Comparison of ENCODE assay signal across 2 cellular contexts in the genomic region with DNA sequence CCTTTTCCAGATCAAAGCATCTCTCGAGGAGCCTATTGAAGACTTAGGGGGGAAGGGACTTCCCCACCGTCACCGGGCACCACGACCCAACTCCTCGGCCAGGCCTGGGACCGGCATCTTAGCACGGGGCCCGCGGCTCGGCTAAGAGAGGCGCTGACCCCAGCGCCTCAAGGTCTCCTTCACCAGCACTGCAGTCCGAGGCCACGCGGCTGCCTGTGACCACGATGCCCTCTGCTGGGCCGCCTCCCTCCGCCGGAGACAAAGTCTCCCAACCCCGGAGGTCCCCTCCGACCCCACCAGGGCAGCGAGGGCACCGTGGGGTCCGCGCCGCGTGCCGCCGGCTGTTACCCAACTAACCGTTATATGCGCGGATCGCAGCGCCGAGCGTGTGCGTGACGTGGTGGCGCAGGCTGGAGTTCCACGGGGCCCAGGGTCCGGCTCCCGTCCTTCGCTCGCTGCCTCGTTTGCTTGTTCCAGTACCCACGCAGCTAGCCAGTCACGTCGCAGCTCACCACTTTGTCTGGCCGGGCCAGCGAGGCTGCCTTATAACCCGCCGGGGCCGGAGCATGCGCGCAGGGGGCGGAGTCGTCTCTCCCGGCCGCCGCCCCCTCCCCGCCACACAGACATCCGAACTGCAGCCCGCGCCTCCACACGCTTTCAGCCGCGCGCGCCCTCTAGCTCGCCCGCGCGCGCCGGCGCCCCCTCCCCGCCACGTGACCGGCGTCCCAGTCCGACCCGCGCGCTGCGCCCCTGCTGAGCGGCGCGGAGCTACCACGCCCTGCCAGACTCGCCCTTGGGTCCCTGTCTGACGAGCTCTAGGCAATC.
A peak's percentile ranks its signal among the peaks of the same experiment; 100 is the strongest.
TF ChIP-seq lines count a peak whose summit lies in the region.

A gene with protein sequence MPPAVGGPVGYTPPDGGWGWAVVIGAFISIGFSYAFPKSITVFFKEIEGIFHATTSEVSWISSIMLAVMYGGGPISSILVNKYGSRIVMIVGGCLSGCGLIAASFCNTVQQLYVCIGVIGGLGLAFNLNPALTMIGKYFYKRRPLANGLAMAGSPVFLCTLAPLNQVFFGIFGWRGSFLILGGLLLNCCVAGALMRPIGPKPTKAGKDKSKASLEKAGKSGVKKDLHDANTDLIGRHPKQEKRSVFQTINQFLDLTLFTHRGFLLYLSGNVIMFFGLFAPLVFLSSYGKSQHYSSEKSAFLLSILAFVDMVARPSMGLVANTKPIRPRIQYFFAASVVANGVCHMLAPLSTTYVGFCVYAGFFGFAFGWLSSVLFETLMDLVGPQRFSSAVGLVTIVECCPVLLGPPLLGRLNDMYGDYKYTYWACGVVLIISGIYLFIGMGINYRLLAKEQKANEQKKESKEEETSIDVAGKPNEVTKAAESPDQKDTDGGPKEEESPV (minus strand): TSS at position 519 of the 825 bp plus-strand sequence. CDS start 26,888 bp downstream, outside the sequence.

TF ChIP-seq in A549, 52 proteins besides CTCF, POLR2A, EP300 and RAD21 (continued from another document):
- TF ChIP-seq, protein P1, sequence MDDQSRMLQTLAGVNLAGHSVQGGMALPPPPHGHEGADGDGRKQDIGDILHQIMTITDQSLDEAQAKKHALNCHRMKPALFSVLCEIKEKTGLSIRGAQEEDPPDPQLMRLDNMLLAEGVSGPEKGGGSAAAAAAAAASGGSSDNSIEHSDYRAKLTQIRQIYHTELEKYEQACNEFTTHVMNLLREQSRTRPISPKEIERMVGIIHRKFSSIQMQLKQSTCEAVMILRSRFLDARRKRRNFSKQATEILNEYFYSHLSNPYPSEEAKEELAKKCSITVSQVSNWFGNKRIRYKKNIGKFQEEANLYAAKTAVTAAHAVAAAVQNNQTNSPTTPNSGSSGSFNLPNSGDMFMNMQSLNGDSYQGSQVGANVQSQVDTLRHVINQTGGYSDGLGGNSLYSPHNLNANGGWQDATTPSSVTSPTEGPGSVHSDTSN (IDR thresholded peaks at IDR 0.05), result peak; percentile 51; the same call in 1 of the 2 replicates
- TF ChIP-seq SREBF2 (IDR thresholded peaks at IDR 0.05) (no peak), CEBPB (IDR thresholded peaks at IDR 0.05) (no peak)

TF ChIP-seq in K562, 482 proteins besides CTCF, POLR2A, EP300 and RAD21 (continued from another document and continues in another):
- TF ChIP-seq NR2C2 (CRISPR knock-in tag; IDR thresholded peaks at IDR 0.05) (0 out of 2 replicates have a peak, but pooled peaks have one; percentile 8), NR2C2 (tag; IDR thresholded peaks at IDR 0.05) (peak; percentile 82), GATA2 (CRISPR knock-in tag; IDR thresholded peaks at IDR 0.05) (no peak), WHSC1 (IDR thresholded peaks at IDR 0.05; ENCODE audit: low read length) (no peak), ZNF282 (CRISPR knock-in tag; IDR thresholded peaks at IDR 0.05) (0 out of 2 replicates have a peak, but pooled peaks have one; percentile 68), ETS2 (tag; IDR thresholded peaks at IDR 0.05; ENCODE audit: borderline replicate concordance, poor library complexity, severe bottlenecking) (no peak), KDM1A (IDR thresholded peaks at IDR 0.05) (0 out of 4 replicates have a peak, but pooled peaks of 1 of the 2 experiments have one; percentile 34), ZNF830 (CRISPR knock-in tag; IDR thresholded peaks at IDR 0.05) (0 out of 2 replicates have a peak, but pooled peaks have one; percentile 17), CC2D1A (IDR thresholded peaks at IDR 0.05) (peak; percentile 71; the same call in 1 of the 2 replicates), TAF1 (IDR thresholded peaks at IDR 0.05; ENCODE audit: control insufficient read depth, extremely low read depth, insufficient read depth, low read length, severe bottlenecking) (peak; percentile 90), SAFB (IDR thresholded peaks at IDR 0.05; ENCODE audit: borderline replicate concordance, low read depth, low read length) (peak; percentile 99), SNIP1 (IDR thresholded peaks at IDR 0.05; ENCODE audit: low read depth) (no peak), SAFB2 (IDR thresholded peaks at IDR 0.05; ENCODE audit: borderline replicate concordance, low read depth, low read length, severe bottlenecking) (no peak), CCAR2 (IDR thresholded peaks at IDR 0.05; ENCODE audit: low read depth, low read length) (no peak), LCOR (CRISPR knock-in tag; IDR thresholded peaks at IDR 0.05) (peak; percentile 92), NR3C1 (CRISPR knock-in tag; IDR thresholded peaks at IDR 0.05) (peak; percentile 94), EWSR1 (IDR thresholded peaks at IDR 0.05; ENCODE audit: borderline replicate concordance, low read depth, partially characterized antibody) (no peak), MEF2A (IDR thresholded peaks at IDR 0.05; ENCODE audit: control insufficient read depth, low read depth, low read length) (no peak), MAFG (tag; conservative IDR thresholded peaks at IDR 0.05) (no peak), ZNF232 (CRISPR knock-in tag; IDR thresholded peaks at IDR 0.05) (peak; percentile 93; the same call in 1 of the 2 replicates), GABPB2 (CRISPR knock-in tag; conservative IDR thresholded peaks at IDR 0.05) (no peak), SREBF1 (IDR thresholded peaks at IDR 0.05; ENCODE audit: borderline replicate concordance, low read depth, low read length) (no peak), ARNT (IDR thresholded peaks at IDR 0.05) (no peak), KDM4B (IDR thresholded peaks at IDR 0.05; ENCODE audit: borderline replicate concordance in 2 of 2, low read depth in 1 of 2) (peak in 1 of 2 experiments; percentile 80; a peak in 1 of 4 replicates), ZEB2 (IDR thresholded peaks at IDR 0.05) (peak; percentile 47; the same call in 1 of the 2 replicates), HLTF (IDR thresholded peaks at IDR 0.05) (peak; percentile 78), SMAD4 (CRISPR knock-in tag; conservative IDR thresholded peaks at IDR 0.05) (peak; percentile 98)
- TF ChIP-seq, protein P2, sequence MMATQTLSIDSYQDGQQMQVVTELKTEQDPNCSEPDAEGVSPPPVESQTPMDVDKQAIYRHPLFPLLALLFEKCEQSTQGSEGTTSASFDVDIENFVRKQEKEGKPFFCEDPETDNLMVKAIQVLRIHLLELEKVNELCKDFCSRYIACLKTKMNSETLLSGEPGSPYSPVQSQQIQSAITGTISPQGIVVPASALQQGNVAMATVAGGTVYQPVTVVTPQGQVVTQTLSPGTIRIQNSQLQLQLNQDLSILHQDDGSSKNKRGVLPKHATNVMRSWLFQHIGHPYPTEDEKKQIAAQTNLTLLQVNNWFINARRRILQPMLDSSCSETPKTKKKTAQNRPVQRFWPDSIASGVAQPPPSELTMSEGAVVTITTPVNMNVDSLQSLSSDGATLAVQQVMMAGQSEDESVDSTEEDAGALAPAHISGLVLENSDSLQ (IDR thresholded peaks at IDR 0.05), result no peak
- TF ChIP-seq, protein P3, sequence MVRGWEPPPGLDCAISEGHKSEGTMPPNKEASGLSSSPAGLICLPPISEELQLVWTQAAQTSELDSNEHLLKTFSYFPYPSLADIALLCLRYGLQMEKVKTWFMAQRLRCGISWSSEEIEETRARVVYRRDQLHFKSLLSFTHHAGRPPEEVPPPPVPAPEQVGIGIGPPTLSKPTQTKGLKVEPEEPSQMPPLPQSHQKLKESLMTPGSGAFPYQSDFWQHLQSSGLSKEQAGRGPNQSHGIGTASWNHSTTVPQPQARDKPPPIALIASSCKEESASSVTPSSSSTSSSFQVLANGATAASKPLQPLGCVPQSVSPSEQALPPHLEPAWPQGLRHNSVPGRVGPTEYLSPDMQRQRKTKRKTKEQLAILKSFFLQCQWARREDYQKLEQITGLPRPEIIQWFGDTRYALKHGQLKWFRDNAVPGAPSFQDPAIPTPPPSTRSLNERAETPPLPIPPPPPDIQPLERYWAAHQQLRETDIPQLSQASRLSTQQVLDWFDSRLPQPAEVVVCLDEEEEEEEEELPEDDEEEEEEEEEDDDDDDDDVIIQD (CRISPR knock-in tag; IDR thresholded peaks at IDR 0.05), result peak; percentile 27; the same call in 1 of the 2 replicates
- TF ChIP-seq, protein P4, sequence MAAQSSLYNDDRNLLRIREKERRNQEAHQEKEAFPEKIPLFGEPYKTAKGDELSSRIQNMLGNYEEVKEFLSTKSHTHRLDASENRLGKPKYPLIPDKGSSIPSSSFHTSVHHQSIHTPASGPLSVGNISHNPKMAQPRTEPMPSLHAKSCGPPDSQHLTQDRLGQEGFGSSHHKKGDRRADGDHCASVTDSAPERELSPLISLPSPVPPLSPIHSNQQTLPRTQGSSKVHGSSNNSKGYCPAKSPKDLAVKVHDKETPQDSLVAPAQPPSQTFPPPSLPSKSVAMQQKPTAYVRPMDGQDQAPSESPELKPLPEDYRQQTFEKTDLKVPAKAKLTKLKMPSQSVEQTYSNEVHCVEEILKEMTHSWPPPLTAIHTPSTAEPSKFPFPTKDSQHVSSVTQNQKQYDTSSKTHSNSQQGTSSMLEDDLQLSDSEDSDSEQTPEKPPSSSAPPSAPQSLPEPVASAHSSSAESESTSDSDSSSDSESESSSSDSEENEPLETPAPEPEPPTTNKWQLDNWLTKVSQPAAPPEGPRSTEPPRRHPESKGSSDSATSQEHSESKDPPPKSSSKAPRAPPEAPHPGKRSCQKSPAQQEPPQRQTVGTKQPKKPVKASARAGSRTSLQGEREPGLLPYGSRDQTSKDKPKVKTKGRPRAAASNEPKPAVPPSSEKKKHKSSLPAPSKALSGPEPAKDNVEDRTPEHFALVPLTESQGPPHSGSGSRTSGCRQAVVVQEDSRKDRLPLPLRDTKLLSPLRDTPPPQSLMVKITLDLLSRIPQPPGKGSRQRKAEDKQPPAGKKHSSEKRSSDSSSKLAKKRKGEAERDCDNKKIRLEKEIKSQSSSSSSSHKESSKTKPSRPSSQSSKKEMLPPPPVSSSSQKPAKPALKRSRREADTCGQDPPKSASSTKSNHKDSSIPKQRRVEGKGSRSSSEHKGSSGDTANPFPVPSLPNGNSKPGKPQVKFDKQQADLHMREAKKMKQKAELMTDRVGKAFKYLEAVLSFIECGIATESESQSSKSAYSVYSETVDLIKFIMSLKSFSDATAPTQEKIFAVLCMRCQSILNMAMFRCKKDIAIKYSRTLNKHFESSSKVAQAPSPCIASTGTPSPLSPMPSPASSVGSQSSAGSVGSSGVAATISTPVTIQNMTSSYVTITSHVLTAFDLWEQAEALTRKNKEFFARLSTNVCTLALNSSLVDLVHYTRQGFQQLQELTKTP (IDR thresholded peaks at IDR 0.05; ENCODE audit: low read depth in 1 of 2, partially characterized antibody in 2 of 2), result peak in 1 of 2 experiments; percentile 20
- TF ChIP-seq, protein P5, sequence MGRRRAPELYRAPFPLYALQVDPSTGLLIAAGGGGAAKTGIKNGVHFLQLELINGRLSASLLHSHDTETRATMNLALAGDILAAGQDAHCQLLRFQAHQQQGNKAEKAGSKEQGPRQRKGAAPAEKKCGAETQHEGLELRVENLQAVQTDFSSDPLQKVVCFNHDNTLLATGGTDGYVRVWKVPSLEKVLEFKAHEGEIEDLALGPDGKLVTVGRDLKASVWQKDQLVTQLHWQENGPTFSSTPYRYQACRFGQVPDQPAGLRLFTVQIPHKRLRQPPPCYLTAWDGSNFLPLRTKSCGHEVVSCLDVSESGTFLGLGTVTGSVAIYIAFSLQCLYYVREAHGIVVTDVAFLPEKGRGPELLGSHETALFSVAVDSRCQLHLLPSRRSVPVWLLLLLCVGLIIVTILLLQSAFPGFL (CRISPR knock-in tag; IDR thresholded peaks at IDR 0.05), result peak; percentile 95; the same call in 1 of the 2 replicates
- TF ChIP-seq, protein P6, sequence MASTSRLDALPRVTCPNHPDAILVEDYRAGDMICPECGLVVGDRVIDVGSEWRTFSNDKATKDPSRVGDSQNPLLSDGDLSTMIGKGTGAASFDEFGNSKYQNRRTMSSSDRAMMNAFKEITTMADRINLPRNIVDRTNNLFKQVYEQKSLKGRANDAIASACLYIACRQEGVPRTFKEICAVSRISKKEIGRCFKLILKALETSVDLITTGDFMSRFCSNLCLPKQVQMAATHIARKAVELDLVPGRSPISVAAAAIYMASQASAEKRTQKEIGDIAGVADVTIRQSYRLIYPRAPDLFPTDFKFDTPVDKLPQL (IDR thresholded peaks at IDR 0.05; ENCODE audit: extremely low read depth, insufficient read length), result peak; percentile 54
- TF ChIP-seq, protein P7, sequence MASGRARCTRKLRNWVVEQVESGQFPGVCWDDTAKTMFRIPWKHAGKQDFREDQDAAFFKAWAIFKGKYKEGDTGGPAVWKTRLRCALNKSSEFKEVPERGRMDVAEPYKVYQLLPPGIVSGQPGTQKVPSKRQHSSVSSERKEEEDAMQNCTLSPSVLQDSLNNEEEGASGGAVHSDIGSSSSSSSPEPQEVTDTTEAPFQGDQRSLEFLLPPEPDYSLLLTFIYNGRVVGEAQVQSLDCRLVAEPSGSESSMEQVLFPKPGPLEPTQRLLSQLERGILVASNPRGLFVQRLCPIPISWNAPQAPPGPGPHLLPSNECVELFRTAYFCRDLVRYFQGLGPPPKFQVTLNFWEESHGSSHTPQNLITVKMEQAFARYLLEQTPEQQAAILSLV (tag; IDR thresholded peaks at IDR 0.05), result no peak
- TF ChIP-seq, protein P8, sequence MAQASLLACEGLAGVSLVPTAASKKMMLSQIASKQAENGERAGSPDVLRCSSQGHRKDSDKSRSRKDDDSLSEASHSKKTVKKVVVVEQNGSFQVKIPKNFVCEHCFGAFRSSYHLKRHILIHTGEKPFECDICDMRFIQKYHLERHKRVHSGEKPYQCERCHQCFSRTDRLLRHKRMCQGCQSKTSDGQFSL (CRISPR knock-in tag; IDR thresholded peaks at IDR 0.05), result no peak
- TF ChIP-seq, protein P8 (tag; IDR thresholded peaks at IDR 0.05), result peak in 1 of 2 experiments; percentile 78; a peak in 1 of 4 replicates
